In the genomic region with DNA sequence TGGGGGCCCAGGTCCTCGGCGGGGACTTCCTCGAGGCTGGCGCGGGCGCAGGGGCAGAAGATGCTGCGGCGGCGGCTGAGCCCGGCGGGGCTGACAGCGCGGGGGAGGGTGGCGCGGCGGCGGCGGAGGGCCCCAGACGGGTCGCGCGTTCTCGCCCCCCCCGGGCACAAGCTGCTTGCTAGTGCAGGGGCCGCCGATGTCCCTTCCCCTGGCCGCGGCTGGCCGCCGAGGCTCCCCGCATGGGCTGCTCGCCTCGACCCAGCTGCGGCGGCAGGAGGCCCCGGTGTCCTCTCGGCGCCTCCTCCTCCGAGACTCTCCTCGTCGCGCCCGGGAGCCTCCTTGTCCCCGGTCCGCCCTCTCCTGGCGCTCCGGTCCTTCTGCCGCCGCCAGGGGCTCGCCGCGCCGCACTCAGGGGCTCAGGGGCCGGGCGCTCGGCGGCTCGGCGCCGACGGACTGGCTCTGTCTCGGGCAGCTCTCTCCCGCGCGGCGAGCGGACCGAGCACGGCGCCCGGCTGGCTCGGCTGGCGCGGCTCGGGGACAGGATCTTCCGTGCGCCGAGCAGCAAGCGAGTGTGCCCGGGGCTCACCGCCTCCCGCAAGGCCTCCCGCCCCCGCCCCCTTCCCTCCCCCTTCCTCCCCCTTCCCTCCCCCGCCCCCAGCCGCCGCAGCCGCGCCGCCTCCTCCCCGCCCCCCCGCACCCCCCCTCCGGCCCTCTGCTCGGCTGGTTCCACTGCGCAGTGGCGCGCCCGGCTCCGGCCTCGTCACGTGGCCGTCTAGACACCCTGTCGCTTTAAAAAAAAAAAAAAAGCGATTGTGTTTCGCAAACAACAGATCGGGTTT, we compare ENCODE assay signal across 8 cellular contexts. TPM values are rescaled to one million over a fixed set of nuclear protein-coding genes. Genes with fewer than 3 reads are reported as not detected.
A peak's percentile ranks its signal among the peaks of the same experiment; 100 is the strongest.
DNase-seq lines count a peak whose midpoint lies in the region; ATAC-seq and TF ChIP-seq lines count a peak whose summit lies in the region.

No MANE protein-coding gene starts in this region.

- ATAC-seq in GM21360 (IDR thresholded peaks at IDR 0.05; ENCODE audit: unreplicated experiment) = peak; percentile 38

- peak overlapping the region; percentile 76 for H3K27ac Mint-ChIP-seq in Caco-2 (ENCODE audit: unreplicated experiment)

- H3K9me3 ChIP-seq in Caco-2 = no peaks in the 10 kb centered on the region
- H3K9me3 ChIP-seq in OCI-LY1 (ENCODE audit: low read length) = no peaks in the 10 kb centered on the region
- no peaks in the 10 kb centered on the region for H3K9me3 ChIP-seq in mononuclear cell (ENCODE audit: low read depth, low read length)

- H3K4me1 ChIP-seq in Caco-2 (peaks cover 9% of the 10 kb centered on the region), OCI-LY1 (ENCODE audit: insufficient read depth, low read length, severe bottlenecking) (peaks cover 49% of the 10 kb centered on the region), mononuclear cell (ENCODE audit: insufficient read depth, low read length) (peaks cover 43% of the 10 kb centered on the region)

- CTCF ChIA-PET in Caco-2 (lab: Charles Lee) = no interaction called here

- H3K9me3 Mint-ChIP-seq in Caco-2 (ENCODE audit: unreplicated experiment) = no peaks in the 10 kb centered on the region

- peak overlapping the region; percentile 82 for H3K4me3 Mint-ChIP-seq in Caco-2 (ENCODE audit: unreplicated experiment)

- no peaks in the 10 kb centered on the region for H4K20me1 ChIP-seq in OCI-LY1 (ENCODE audit: insufficient read depth, low read length)

- intact Hi-C loops in Caco-2 (cut with micrococcal nuclease; ENCODE audit: unreplicated experiment) = loop anchor here (2.0 kb wide), 1 partner anchor 65 kb away; no protein-coding TSS in a partner anchor

- peaks cover 7% of the 10 kb centered on the region for H3K4me1 Mint-ChIP-seq in Caco-2 (ENCODE audit: low read depth, unreplicated experiment)

- TF ChIP-seq CTCF in Caco-2 (IDR thresholded peaks at IDR 0.05; ENCODE audit: insufficient read depth in 1 of 2, low read depth in 1 of 2, low read length in 1 of 2, severe bottlenecking in 1 of 2, unreplicated experiment in 1 of 2) (no peak), OCI-LY1 (IDR thresholded peaks at IDR 0.05; ENCODE audit: low read length) (no peak)

- BruUV-seq in Caco-2 (replicated peaks; lab: Mats Ljungman, UMichigan) = no TSS peak

- H3K9me2 ChIP-seq in OCI-LY1 (ENCODE audit: low read depth, low read length) = no peaks in the 10 kb centered on the region

- H3K36me3 ChIP-seq in Caco-2 (ENCODE audit: control insufficient read depth, insufficient read depth, low read length) (no peaks in the 10 kb centered on the region), OCI-LY1 (ENCODE audit: insufficient read depth, low read length) (no peaks in the 10 kb centered on the region)

- POLR2A ChIA-PET in Caco-2 (lab: Charles Lee) = interaction anchor here (0.8 to 1.4 kb wide), 2 partner anchors 22 to 46 kb away, joined by 3 to 10 read pairs; no protein-coding TSS in a partner anchor

- peak; percentile 66 to 71 for DNase-seq in Caco-2
- DNase-seq in HUDEP-2 (lab: John Stamatoyannopoulos, UW; ENCODE audit: unreplicated experiment in 76 of 76) = peak in 51 of 76 experiments; percentile 3 to 66 (median 40)
- DNase-seq in activated T-cell treated with anti-CD3 and anti-CD28 coated beads for 24 hours (ENCODE audit: low read depth) = peak; percentile 64
- peak; percentile 84 for DNase-seq in epidermal melanocyte (ENCODE audit: insufficient read length, low spot score)
- peak; percentile 75 for DNase-seq in stimulated activated CD8-positive, alpha-beta memory T cell treated with anti-CD3 and anti-CD28 coated beads, Interleukin-4, amount 100 ng/mL, for 48 hours

- no peaks in the 10 kb centered on the region; the same call in 1 of the 2 replicates for H3F3A ChIP-seq in OCI-LY1 (ENCODE audit: insufficient read depth, low read length)

- peaks cover 19% of the 10 kb centered on the region for H3K36me3 Mint-ChIP-seq in Caco-2 (ENCODE audit: insufficient read depth, unreplicated experiment)

- H3K27ac ChIP-seq in OCI-LY1 (ENCODE audit: low read depth, low read length, poor library complexity, severe bottlenecking) = peak overlapping the region; percentile 79

- H2AFZ ChIP-seq in OCI-LY1 (ENCODE audit: low read length) = peak overlapping the region; percentile 77; the same call in 1 of the 2 replicates

- H3K4me2 ChIP-seq in OCI-LY1 (ENCODE audit: low read length) = peak overlapping the region; percentile 96

- H3K27me3 ChIP-seq in Caco-2 (replicated peaks; ENCODE audit: control insufficient read depth, insufficient read depth, low read length) (no peaks in the 10 kb centered on the region), OCI-LY1 (ENCODE audit: insufficient read depth, low read length) (no peaks in the 10 kb centered on the region; the same call in 1 of the 2 replicates), mononuclear cell (ENCODE audit: insufficient read depth, low read length) (no peaks in the 10 kb centered on the region)

- H3K27me3 Mint-ChIP-seq in Caco-2 (ENCODE audit: insufficient read depth, unreplicated experiment) = no peaks in the 10 kb centered on the region

- H3K79me2 ChIP-seq in OCI-LY1 (ENCODE audit: insufficient read depth, low read length) = no peaks in the 10 kb centered on the region

- H3K4me3 ChIP-seq in Caco-2 (ENCODE audit: low read depth, low read length) = peak overlapping the region; percentile 55
- peak overlapping the region; percentile 73 for H3K4me3 ChIP-seq in OCI-LY1 (ENCODE audit: low read depth, low read length, poor library complexity, severe bottlenecking)
- H3K4me3 ChIP-seq in mononuclear cell (ENCODE audit: low read length) = peak overlapping the region; percentile 69

- H3K9ac ChIP-seq in OCI-LY1 (ENCODE audit: low read length) = peak overlapping the region; percentile 87

RNA-seq across cellular contexts. Expression of gene SMAD7, which starts 0.9 kb away (rescaled TPM):
- total RNA-seq in Caco-2 (2022) (9.3 and 9.5 TPM in 2 replicates), mononuclear cell (89.7 TPM)

Comparison
In these comparisons a context has a peak if more than half of its experiments do, and no peak if none do; other contexts are left out.
1. Peak in every context shown above with its lines: DNase-seq, ATAC-seq, H3K4me3 ChIP-seq and H3K27ac ChIP-seq.